In the genomic region with DNA sequence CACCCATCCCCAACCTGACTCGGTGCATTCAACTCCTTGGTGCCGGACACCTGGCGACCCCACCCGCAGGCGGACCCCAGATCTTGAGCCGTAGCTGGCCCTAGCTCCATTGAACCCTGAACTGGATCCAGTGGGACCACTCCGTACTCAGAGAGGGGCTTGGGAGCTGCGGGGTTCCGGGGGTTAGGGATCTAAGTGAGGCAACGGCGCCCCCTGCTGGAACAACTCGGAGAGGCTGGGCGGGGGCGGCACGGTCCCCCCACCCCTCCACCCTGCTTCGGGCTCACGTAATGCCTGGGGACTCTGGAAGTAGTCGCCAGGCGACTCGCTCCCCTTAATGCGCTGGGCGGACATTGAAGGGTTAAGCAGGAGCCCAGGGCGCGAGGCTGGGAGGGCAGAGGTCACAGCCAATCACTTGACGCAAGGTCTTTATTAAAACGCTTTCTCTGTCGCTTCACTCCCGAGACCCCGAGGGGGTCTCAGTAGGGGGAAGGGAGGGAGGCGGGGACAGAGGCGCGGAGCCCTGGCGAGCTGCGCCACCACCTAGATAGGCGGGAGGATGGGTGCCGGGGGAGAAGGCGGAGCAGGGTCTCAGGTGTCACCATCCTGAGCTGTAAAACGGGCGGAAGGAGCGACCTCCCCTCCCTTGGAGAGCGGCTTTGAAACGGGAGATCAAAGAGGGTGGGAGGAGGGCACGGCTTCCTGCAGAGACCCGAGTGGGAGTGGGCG, we compare ENCODE assay signal across 8 cellular contexts. TPM values are rescaled to one million over a fixed set of nuclear protein-coding genes. Genes with fewer than 3 reads are reported as not detected.
DNase-seq lines count a peak whose midpoint lies in the region; ATAC-seq and TF ChIP-seq lines count a peak whose summit lies in the region.

No MANE protein-coding gene starts in this region.

- H3K27ac ChIP-seq in Peyer's patch (peak overlapping the region in 3 of 4 donors; percentile 5 to 67 (median 59)), foreskin keratinocyte (no peak overlapping the region), transverse colon (peak overlapping the region; percentile 67 to 75 (median 72))

- TF ChIP-seq EP300 in transverse colon (IDR thresholded peaks at IDR 0.05; ENCODE audit: low read depth): no peak

- H3K4me3 ChIP-seq in Peyer's patch (peak overlapping the region; percentile 30 to 56 (median 45)), transverse colon (peak overlapping the region; percentile 12 to 54 (median 29))

- H3K27me3 ChIP-seq in Peyer's patch (no peaks in the 10 kb centered on the region), foreskin keratinocyte (peaks cover 40% of the 10 kb centered on the region), transverse colon (peaks cover 43% of the 10 kb centered on the region)

- DNase-seq in Ammon's horn (ENCODE audit: low spot score) (peak; percentile 35), HK-2 (ENCODE audit: unreplicated experiment) (peak; percentile 64), Peyer's patch (peak; percentile 64 to 79 (median 65)), activated gamma-delta T cell treated with Interleukin-2 at 50 U/mL for 16 hours (peak; percentile 61), foreskin keratinocyte (no peak), osteocyte (ENCODE audit: extremely low spot score, unreplicated experiment) (peak; percentile 91), transverse colon (peak; percentile 66)

- H3K4me1 ChIP-seq in Peyer's patch (peaks cover 7 to 42% (median 22%) of the 10 kb centered on the region in 4 donors), foreskin keratinocyte (peaks cover 14% of the 10 kb centered on the region), transverse colon (peaks cover 31 to 55% (median 38%) of the 10 kb centered on the region in 4 donors)

- H3K4me3 Mint-ChIP-seq in osteocyte (ENCODE audit: unreplicated experiment): peak overlapping the region; percentile 78

- H3K36me3 ChIP-seq in Peyer's patch (no peaks in the 10 kb centered on the region), transverse colon (no peaks in the 10 kb centered on the region)

- peak; percentile 44 to 78 (median 62) for TF ChIP-seq CTCF in Peyer's patch (IDR thresholded peaks at IDR 0.05)
- peak; percentile 85 for TF ChIP-seq CTCF in foreskin keratinocyte (conservative IDR thresholded peaks at IDR 0.05)
- peak; percentile 96 for TF ChIP-seq CTCF in osteocyte (IDR thresholded peaks at IDR 0.05)
- TF ChIP-seq CTCF in transverse colon (IDR thresholded peaks at IDR 0.05): peak; percentile 74 to 81 (median 80)

- peaks cover 82% of the 10 kb centered on the region for H3K4me1 Mint-ChIP-seq in osteocyte (ENCODE audit: unreplicated experiment)

- peak overlapping the region; percentile 95 for H3K27ac Mint-ChIP-seq in osteocyte (ENCODE audit: unreplicated experiment)

- TF ChIP-seq POLR2A in Peyer's patch (IDR thresholded peaks at IDR 0.05) (no peak), transverse colon (IDR thresholded peaks at IDR 0.05) (no peak)

- H3K9me3 Mint-ChIP-seq in osteocyte (ENCODE audit: unreplicated experiment): no peaks in the 10 kb centered on the region

- in situ Hi-C loops in transverse colon (cut with MboI; ENCODE audit: low pct_ligation_motif_present in 1 of 4, low pct_unique_long_range_greater_than_20kb in 1 of 4, low sequenced_read_pairs in 3 of 4): loop anchor here in 1 of 4 donors (10.0 kb wide), 1 partner anchor 159 kb away; a partner anchor contains a TSS

- WGBS in transverse colon (ENCODE audit: low coverage in 1 of 2), 2 donors: 1% methylated on average over 43 of the region's 45 CpGs; no CpG with 5 or more reads in 1 of the 2 donors

- ATAC-seq in foreskin keratinocyte (peak; percentile 23), HG03439 (IDR thresholded peaks at IDR 0.05; ENCODE audit: unreplicated experiment) (no peak)

- no peaks in the 10 kb centered on the region for H3K9me3 ChIP-seq in Peyer's patch
- no peaks in the 10 kb centered on the region for H3K9me3 ChIP-seq in transverse colon

- no peaks in the 10 kb centered on the region for H3K27me3 Mint-ChIP-seq in osteocyte (ENCODE audit: unreplicated experiment)

- intact Hi-C loops in transverse colon (cut with DNase I; ENCODE audit: low total_unique reads): no loop called here

- peaks cover 6% of the 10 kb centered on the region for H3K36me3 Mint-ChIP-seq in osteocyte (ENCODE audit: unreplicated experiment)

RNA-seq across cellular contexts. Expression of a gene that starts 0.7 kb away (rescaled TPM):
- total RNA-seq in Peyer's patch (1 to 10 TPM in 2 of 4 donors, not detected in 2; 3.6 to 5.0 TPM), foreskin keratinocyte (2.2 and 4.0 TPM in 2 replicates), osteocyte (144 and 146 TPM in 2 replicates), transverse colon (1 to 10 TPM in 1 of 4 donors, under 1 TPM in 1, not detected in 2; 0.79 to 1.9 TPM)
- polyA plus RNA-seq in foreskin keratinocyte: 4.6 and 8.4 TPM in 2 replicates

RNA-seq across cellular contexts. Expression of a gene that starts 22.2 kb away (rescaled TPM):
- total RNA-seq in Peyer's patch (10 to 100 TPM; 33.8 to 95.2 (median 64.9) TPM), foreskin keratinocyte (13.8 and 15.7 TPM in 2 replicates), osteocyte (21.3 and 24.1 TPM in 2 replicates), transverse colon (10 to 100 TPM; 37.4 to 40.8 (median 39.0) TPM)
- 19.7 TPM in 2 replicates for polyA plus RNA-seq in foreskin keratinocyte

RNA-seq across cellular contexts. Expression of a gene that starts 22.5 kb away (rescaled TPM):
- total RNA-seq in Peyer's patch (10 to 100 TPM; 22.4 to 47.2 (median 27.9) TPM), foreskin keratinocyte (31.7 and 32.0 TPM in 2 replicates), osteocyte (33.0 and 37.7 TPM in 2 replicates), transverse colon (10 to 100 TPM; 25.8 to 61.7 (median 33.1) TPM)
- polyA plus RNA-seq in foreskin keratinocyte: 22.3 and 28.6 TPM in 2 replicates

RNA-seq across cellular contexts. Expression of a gene that starts 28.9 kb away (rescaled TPM):
- total RNA-seq in Peyer's patch (10 to 100 TPM in 1 of 4 donors, 1 to 10 TPM in 3; 2.8 to 25.6 (median 3.1) TPM), foreskin keratinocyte (0.04 and 0.14 TPM in 2 replicates), osteocyte (24.2 and 26.5 TPM in 2 replicates), transverse colon (10 to 100 TPM in 1 of 4 donors, 1 to 10 TPM in 3; 3.3 to 15.5 (median 5.5) TPM)
- 0.06 TPM in 2 replicates for polyA plus RNA-seq in foreskin keratinocyte

RNA-seq across cellular contexts. Expression of a gene that starts 34.8 kb away (rescaled TPM):
- total RNA-seq in Peyer's patch (10 to 100 TPM; 15.7 to 35.8 (median 22.0) TPM), foreskin keratinocyte (117 and 145 TPM in 2 replicates), osteocyte (52.6 and 55.8 TPM in 2 replicates), transverse colon (10 to 100 TPM in 3 of 4 donors, 1 to 10 TPM in 1; 6.8 to 44.9 (median 37.1) TPM)
- 173 and 199 TPM in 2 replicates for polyA plus RNA-seq in foreskin keratinocyte

Comparison
In these comparisons a context has a peak if more than half of its experiments do, and no peak if none do; other contexts are left out.
1. DNase-seq: peak in Ammon's horn (single experiment), HK-2 (single experiment), Peyer's patch (3 of 3), activated gamma-delta T cell treated with Interleukin-2 at 50 U/mL for 16 hours (single experiment), osteocyte (single experiment) and transverse colon (single experiment); none in foreskin keratinocyte (0 of 2).
2. RNA of a gene that starts 0.7 kb away (total RNA-seq): 144 to 146 TPM in osteocyte; 2.2 to 4.0 TPM in foreskin keratinocyte, 3.6 to 5.0 TPM in Peyer's patch and 0.79 to 1.9 TPM in transverse colon; every median in the first group is over 10 times any median in the second.
3. Peak in every context shown above with its lines, with median percentiles within 50 percentile points of each other: CTCF ChIP-seq.